ENCODE assay signal across 23 cellular contexts in the genomic region with DNA sequence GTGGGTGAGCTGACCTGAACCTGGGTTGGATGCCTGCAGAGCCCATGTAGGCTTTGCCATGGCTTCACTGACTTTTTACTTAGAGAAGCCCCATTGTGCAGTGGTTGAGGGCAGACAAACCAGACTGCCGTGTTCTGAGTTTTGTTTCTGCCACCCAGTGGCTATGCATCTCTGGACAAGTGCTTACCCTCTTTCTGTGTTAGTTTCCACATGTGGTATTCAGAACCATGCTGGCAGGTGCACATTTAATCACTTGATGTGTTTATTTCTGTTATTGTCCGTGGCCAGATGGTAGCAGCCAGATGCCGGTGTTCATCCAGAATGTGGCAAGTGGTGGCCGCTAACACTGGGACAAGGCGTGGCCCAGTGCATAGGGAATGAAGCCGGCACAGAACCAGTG. TPM values are rescaled to one million over a fixed set of nuclear protein-coding genes. Genes with fewer than 3 reads are reported as not detected.
DNase-seq lines count a peak whose midpoint lies in the region; ATAC-seq and TF ChIP-seq lines count a peak whose summit lies in the region.
"Had no signal": no experiment of that assay in that cellular context is flagged by ENCODE, and none has a peak within 500 bp of the region (broad histone marks: within the 10 kb centered on the region; RNA-seq: fewer than 3 reads in every experiment).

No MANE protein-coding gene starts in this region.

- H3K36me3 ChIP-seq in OCI-LY1 (ENCODE audit: insufficient read depth, low read length) = no peaks in the 10 kb centered on the region
- H3K36me3 ChIP-seq: adrenal gland, prostate gland, SJCRH30, suprapubic skin had no signal

- H3K4me3 Mint-ChIP-seq in activated CD4-positive, alpha-beta T cell treated with anti-CD3 and anti-CD28 coated beads, Interleukin-2, amount 10 ng/mL, durations not matched to agents 7 days and 5 days = no peak overlapping the region
- H3K4me3 Mint-ChIP-seq in naive thymus-derived CD8-positive, alpha-beta T cell = no peak overlapping the region
- no peak overlapping the region for H3K4me3 Mint-ChIP-seq in WTC11
- H3K4me3 Mint-ChIP-seq: neural crest cell; T-helper 2 cell treated with Interferon-gamma antibody and Interleukin-4, amounts not matched to agents 5 μg/mL and 100 μg/mL, for 36 hours had no signal

- H3K27ac ChIP-seq in OCI-LY1 (ENCODE audit: low read depth, low read length, poor library complexity, severe bottlenecking) = no peak overlapping the region
- H3K27ac ChIP-seq: adrenal gland, epithelial cell of prostate, prostate gland, SJCRH30, suprapubic skin had no signal

- DNase-seq in activated CD4-positive, alpha-beta T cell treated with anti-CD3 and anti-CD28 coated beads, Interleukin-2, amount 10 ng/mL, durations not matched to agents 7 days and 5 days = no peak
- no peak for DNase-seq in activated CD4-positive, alpha-beta T cell treated with anti-CD3 and anti-CD28 coated beads for 48 hours
- peak; percentile 72 for DNase-seq in NAMALWA (ENCODE audit: low spot score)
- DNase-seq in naive thymus-derived CD8-positive, alpha-beta T cell = no peak
- DNase-seq in medulla oblongata (ENCODE audit: extremely low spot score) = no peak
- DNase-seq in WTC11 (ENCODE audit: low spot score) = no peak
- DNase-seq: activated CD4-positive, CD25-positive, alpha-beta regulatory T cell; activated effector memory CD4-positive, alpha-beta T cell treated with Interleukin-2 at 50 U/mL for 16 hours; adrenal gland; AML-193; foreskin melanocyte; mesendoderm; NCI-H2029; SJCRH30; small intestine; stimulated activated CD4-positive, alpha-beta T cell treated with anti-CD3 and anti-CD28 coated beads, Interleukin-4, amount 100 ng/mL, for 24 hours had no signal

- H3K9me3 Mint-ChIP-seq in activated CD4-positive, alpha-beta T cell treated with anti-CD3 and anti-CD28 coated beads, Interleukin-2, amount 10 ng/mL, durations not matched to agents 7 days and 5 days = no peaks in the 10 kb centered on the region
- H3K9me3 Mint-ChIP-seq in naive thymus-derived CD8-positive, alpha-beta T cell = no peaks in the 10 kb centered on the region
- no peaks in the 10 kb centered on the region for H3K9me3 Mint-ChIP-seq in WTC11
- H3K9me3 Mint-ChIP-seq: neural crest cell; T-helper 2 cell treated with Interferon-gamma antibody and Interleukin-4, amounts not matched to agents 5 μg/mL and 100 μg/mL, for 36 hours had no signal

- H3K27me3 ChIP-seq in OCI-LY1 (ENCODE audit: insufficient read depth, low read length) = no peaks in the 10 kb centered on the region
- H3K27me3 ChIP-seq: adrenal gland, suprapubic skin had no signal

- H3K27me3 Mint-ChIP-seq in activated CD4-positive, alpha-beta T cell treated with anti-CD3 and anti-CD28 coated beads, Interleukin-2, amount 10 ng/mL, durations not matched to agents 7 days and 5 days = no peaks in the 10 kb centered on the region
- no peaks in the 10 kb centered on the region for H3K27me3 Mint-ChIP-seq in naive thymus-derived CD8-positive, alpha-beta T cell
- no peaks in the 10 kb centered on the region for H3K27me3 Mint-ChIP-seq in WTC11 (ENCODE audit: low read depth)

- TF ChIP-seq CTCF in OCI-LY1 (IDR thresholded peaks at IDR 0.05; ENCODE audit: low read length) (peak; percentile 30; the same call in 1 of the 2 replicates), WTC11 (IDR thresholded peaks at IDR 0.05) (no peak)

- no peak overlapping the region for H3K4me3 ChIP-seq in OCI-LY1 (ENCODE audit: low read depth, low read length, poor library complexity, severe bottlenecking)
- H3K4me3 ChIP-seq: adrenal gland, prostate gland, SJCRH30, suprapubic skin had no signal

- POLR2A ChIA-PET in activated CD4-positive, alpha-beta T cell treated with anti-CD3 and anti-CD28 coated beads, Interleukin-2, amount 10 ng/mL, durations not matched to agents 7 days and 5 days (lab: Charles Lee) = no interaction called here
- POLR2A ChIA-PET in naive thymus-derived CD8-positive, alpha-beta T cell (lab: Charles Lee) = no interaction called here
- POLR2A ChIA-PET in WTC11 (lab: Charles Lee) = no interaction called here

- ATAC-seq in naive thymus-derived CD8-positive, alpha-beta T cell = peak; percentile 44 to 57
- no peak for ATAC-seq in WTC11

- H3K36me3 Mint-ChIP-seq in activated CD4-positive, alpha-beta T cell treated with anti-CD3 and anti-CD28 coated beads, Interleukin-2, amount 10 ng/mL, durations not matched to agents 7 days and 5 days (ENCODE audit: low read depth) = no peaks in the 10 kb centered on the region
- no peaks in the 10 kb centered on the region for H3K36me3 Mint-ChIP-seq in naive thymus-derived CD8-positive, alpha-beta T cell
- H3K36me3 Mint-ChIP-seq in WTC11 = no peaks in the 10 kb centered on the region

- no peaks in the 10 kb centered on the region for H3K9me3 ChIP-seq in OCI-LY1 (ENCODE audit: low read length)
- H3K9me3 ChIP-seq: adrenal gland, prostate gland, SJCRH30, suprapubic skin had no signal

- no peaks in the 10 kb centered on the region for H3K79me2 ChIP-seq in OCI-LY1 (ENCODE audit: insufficient read depth, low read length)

- no peaks in the 10 kb centered on the region for H4K20me1 ChIP-seq in OCI-LY1 (ENCODE audit: insufficient read depth, low read length)

- CTCF ChIA-PET in activated CD4-positive, alpha-beta T cell treated with anti-CD3 and anti-CD28 coated beads, Interleukin-2, amount 10 ng/mL, durations not matched to agents 7 days and 5 days (lab: Charles Lee) = interaction anchor here (1.3 kb wide), 1 partner anchor 35 kb away, joined by 3 read pairs; no protein-coding TSS in a partner anchor
- CTCF ChIA-PET in WTC11 (lab: Charles Lee) = interaction anchor here (1.3 to 1.4 kb wide), 2 partner anchors 14 to 16 kb away, joined by 3 to 6 read pairs; no protein-coding TSS in a partner anchor

- H3F3A ChIP-seq in OCI-LY1 (ENCODE audit: insufficient read depth, low read length) = no peaks in the 10 kb centered on the region

- no peak overlapping the region for H2AFZ ChIP-seq in OCI-LY1 (ENCODE audit: low read length)

- peaks cover 16% of the 10 kb centered on the region for H3K4me1 Mint-ChIP-seq in activated CD4-positive, alpha-beta T cell treated with anti-CD3 and anti-CD28 coated beads, Interleukin-2, amount 10 ng/mL, durations not matched to agents 7 days and 5 days
- peaks cover 4 to 17% (median 12%) of the 10 kb centered on the region in 4 donors for H3K4me1 Mint-ChIP-seq in naive thymus-derived CD8-positive, alpha-beta T cell
- peaks cover 9% of the 10 kb centered on the region for H3K4me1 Mint-ChIP-seq in WTC11
- H3K4me1 Mint-ChIP-seq: neural crest cell had no signal

- no peak overlapping the region for H3K4me2 ChIP-seq in OCI-LY1 (ENCODE audit: low read length)

- no peak overlapping the region for H3K9ac ChIP-seq in OCI-LY1 (ENCODE audit: low read length)

- H3K9me2 ChIP-seq in OCI-LY1 (ENCODE audit: low read depth, low read length) = no peaks in the 10 kb centered on the region

- H3K27ac Mint-ChIP-seq in activated CD4-positive, alpha-beta T cell treated with anti-CD3 and anti-CD28 coated beads, Interleukin-2, amount 10 ng/mL, durations not matched to agents 7 days and 5 days = peak overlapping the region; percentile 19
- peak overlapping the region in 1 of 10 donors; percentile 13 for H3K27ac Mint-ChIP-seq in naive thymus-derived CD8-positive, alpha-beta T cell
- no peak overlapping the region for H3K27ac Mint-ChIP-seq in WTC11
- H3K27ac Mint-ChIP-seq: T-helper 2 cell treated with Interferon-gamma antibody and Interleukin-4, amounts not matched to agents 5 μg/mL and 100 μg/mL, for 36 hours had no signal

- H3K4me1 ChIP-seq in OCI-LY1 (ENCODE audit: insufficient read depth, low read length, severe bottlenecking) = peaks cover 3% of the 10 kb centered on the region
- H3K4me1 ChIP-seq: adrenal gland, prostate gland, SJCRH30 had no signal

TF ChIP-seq in WTC11, 78 proteins besides CTCF, POLR2A, EP300 and RAD21 (continues in another document):
- TF ChIP-seq, protein P1, sequence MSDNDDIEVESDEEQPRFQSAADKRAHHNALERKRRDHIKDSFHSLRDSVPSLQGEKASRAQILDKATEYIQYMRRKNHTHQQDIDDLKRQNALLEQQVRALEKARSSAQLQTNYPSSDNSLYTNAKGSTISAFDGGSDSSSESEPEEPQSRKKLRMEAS (CRISPR knock-in tag; IDR thresholded peaks at IDR 0.05) = no peak
- TF ChIP-seq, protein P2, sequence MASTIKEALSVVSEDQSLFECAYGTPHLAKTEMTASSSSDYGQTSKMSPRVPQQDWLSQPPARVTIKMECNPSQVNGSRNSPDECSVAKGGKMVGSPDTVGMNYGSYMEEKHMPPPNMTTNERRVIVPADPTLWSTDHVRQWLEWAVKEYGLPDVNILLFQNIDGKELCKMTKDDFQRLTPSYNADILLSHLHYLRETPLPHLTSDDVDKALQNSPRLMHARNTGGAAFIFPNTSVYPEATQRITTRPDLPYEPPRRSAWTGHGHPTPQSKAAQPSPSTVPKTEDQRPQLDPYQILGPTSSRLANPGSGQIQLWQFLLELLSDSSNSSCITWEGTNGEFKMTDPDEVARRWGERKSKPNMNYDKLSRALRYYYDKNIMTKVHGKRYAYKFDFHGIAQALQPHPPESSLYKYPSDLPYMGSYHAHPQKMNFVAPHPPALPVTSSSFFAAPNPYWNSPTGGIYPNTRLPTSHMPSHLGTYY (CRISPR knock-in tag; IDR thresholded peaks at IDR 0.05) = no peak
- TF ChIP-seq GTF2I (CRISPR knock-in tag; conservative IDR thresholded peaks at IDR 0.05) = no peak
- TF ChIP-seq ZNF671 (CRISPR knock-in tag; IDR thresholded peaks at IDR 0.05) = no peak

RNA-seq across cellular contexts. Expression of a gene that starts 10.3 kb away (rescaled TPM):
- total RNA-seq in activated CD4-positive, alpha-beta T cell treated with anti-CD3 and anti-CD28 coated beads, Interleukin-2, amount 10 ng/mL, durations not matched to agents 7 days and 5 days = 100 to 1,000 TPM; 183 to 188 TPM
- total RNA-seq in naive thymus-derived CD8-positive, alpha-beta T cell = 10 to 100 TPM; 35.9 to 37.4 TPM
- 10 to 100 TPM; 37.7 to 44.4 (median 39.1) TPM for polyA plus RNA-seq in naive thymus-derived CD8-positive, alpha-beta T cell
- 0.98 to 1.1 TPM (median 1.1 TPM) in 3 replicates for total RNA-seq in WTC11 (2021)
- total RNA-seq: neural crest cell had no signal

RNA-seq across cellular contexts. Expression of a gene that starts 22.9 kb away (rescaled TPM):
- not detected for total RNA-seq in activated CD4-positive, alpha-beta T cell treated with anti-CD3 and anti-CD28 coated beads, Interleukin-2, amount 10 ng/mL, durations not matched to agents 7 days and 5 days
- under 1 TPM; 0.25 to 0.47 TPM for total RNA-seq in naive thymus-derived CD8-positive, alpha-beta T cell
- 1 to 10 TPM in 1 of 3 donors, not detected in 2; 6.2 TPM for polyA plus RNA-seq in naive thymus-derived CD8-positive, alpha-beta T cell
- total RNA-seq in WTC11 (2021) = 0.78 to 1.1 TPM (median 1.1 TPM) in 3 replicates
- total RNA-seq: dermis microvascular lymphatic vessel endothelial cell, SJCRH30 had no signal

RNA-seq across cellular contexts. Expression of a gene that starts 26.2 kb away (rescaled TPM):
- 10 to 100 TPM; 51.6 to 53.8 TPM for total RNA-seq in activated CD4-positive, alpha-beta T cell treated with anti-CD3 and anti-CD28 coated beads, Interleukin-2, amount 10 ng/mL, durations not matched to agents 7 days and 5 days
- 10 to 100 TPM; 43.3 to 50.0 TPM for total RNA-seq in naive thymus-derived CD8-positive, alpha-beta T cell
- 1 to 10 TPM; 4.9 to 6.4 (median 5.6) TPM for polyA plus RNA-seq in naive thymus-derived CD8-positive, alpha-beta T cell
- total RNA-seq in WTC11 (2021) = 47.2 to 58.5 TPM (median 50.9 TPM) in 3 replicates

RNA-seq across cellular contexts. Expression of a gene that starts 48.0 kb away (rescaled TPM):
- not detected for total RNA-seq in activated CD4-positive, alpha-beta T cell treated with anti-CD3 and anti-CD28 coated beads, Interleukin-2, amount 10 ng/mL, durations not matched to agents 7 days and 5 days
- not detected for total RNA-seq in naive thymus-derived CD8-positive, alpha-beta T cell
- under 1 TPM in 2 of 3 donors, not detected in 1; 0.02 to 0.19 TPM for polyA plus RNA-seq in naive thymus-derived CD8-positive, alpha-beta T cell
- 0.07 to 0.16 TPM (median 0.09 TPM) in 3 replicates for total RNA-seq in WTC11 (2021)
- total RNA-seq: dermis microvascular lymphatic vessel endothelial cell, suprapubic skin had no signal

Comparison
In these comparisons a context has a peak if more than half of its experiments do, and no peak if none do; other contexts are left out.
1. RNA of a gene that starts 10.3 kb away (total RNA-seq): 183 to 188 TPM in activated CD4-positive, alpha-beta T cell treated with anti-CD3 and anti-CD28 coated beads, Interleukin-2, amount 10 ng/mL, durations not matched to agents 7 days and 5 days and 35.9 to 37.4 TPM in naive thymus-derived CD8-positive, alpha-beta T cell; 0.98 to 1.1 TPM in WTC11; every median in the first group is over 10 times any median in the second.